ENCODE assay signal across 2 cellular contexts in the genomic region with DNA sequence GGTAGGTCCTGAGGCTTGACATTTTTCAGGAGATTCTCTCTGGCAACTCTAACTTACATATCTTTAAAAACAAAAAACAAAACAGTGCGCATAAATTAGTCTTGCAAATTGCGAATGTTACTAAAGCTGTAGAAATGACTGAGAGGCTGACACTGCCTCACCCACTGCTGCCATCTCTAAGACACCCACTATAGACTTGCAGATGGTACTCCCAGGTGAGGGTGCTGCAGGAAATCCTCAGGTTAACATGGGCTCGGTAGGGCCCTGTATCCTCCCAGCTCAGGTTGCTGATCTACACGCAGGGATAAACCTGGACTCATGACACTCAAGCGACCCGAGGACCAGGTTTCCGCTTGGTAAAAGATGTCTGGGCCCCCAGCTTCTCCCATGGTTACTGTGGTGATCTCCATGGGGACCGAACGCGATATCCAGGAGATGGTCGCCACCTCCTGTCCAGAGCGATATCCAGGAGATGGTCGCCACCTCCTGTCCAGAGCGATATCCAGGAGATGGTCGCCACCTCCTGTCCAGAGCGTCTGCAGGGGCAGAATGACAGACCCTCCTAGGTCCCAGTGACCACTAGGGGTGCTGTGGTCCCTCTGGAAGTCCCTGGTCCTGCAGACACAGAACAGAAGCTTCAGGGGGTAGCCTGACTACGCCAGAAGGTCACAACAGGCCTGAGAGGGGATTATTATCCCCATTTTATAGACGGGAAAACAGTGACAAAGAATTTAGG.
A peak's percentile ranks its signal among the peaks of the same experiment; 100 is the strongest.
TF ChIP-seq lines count a peak whose summit lies in the region.

No MANE protein-coding gene starts in this region.

TF ChIP-seq in HEK293, 187 proteins besides CTCF, POLR2A, EP300 and RAD21:
- TF ChIP-seq SALL2 (tag by site-specific recombination; IDR thresholded peaks at IDR 0.05; ENCODE audit: borderline replicate concordance) (no peak), ZNF302 (tag by site-specific recombination; IDR thresholded peaks at IDR 0.05; ENCODE audit: low read depth) (no peak), ZNF843 (tag by site-specific recombination; IDR thresholded peaks at IDR 0.05) (no peak), ZNF677 (tag by site-specific recombination; IDR thresholded peaks at IDR 0.05) (no peak), ZNF10 (tag by site-specific recombination; IDR thresholded peaks at IDR 0.05) (no peak), ZNF362 (tag by site-specific recombination; IDR thresholded peaks at IDR 0.05) (no peak), YY2 (tag by site-specific recombination; IDR thresholded peaks at IDR 0.05) (no peak), ZNF777 (tag by site-specific recombination; IDR thresholded peaks at IDR 0.05; ENCODE audit: borderline replicate concordance) (no peak), ZNF221 (tag by site-specific recombination; IDR thresholded peaks at IDR 0.05; ENCODE audit: borderline replicate concordance) (no peak)

TF ChIP-seq in HepG2, 621 proteins besides CTCF, POLR2A, EP300 and RAD21:
- TF ChIP-seq ZBTB7B (CRISPR knock-in tag; IDR thresholded peaks at IDR 0.05) (0 out of 2 replicates have a peak, but pooled peaks have one; percentile 23), KDM2A (CRISPR knock-in tag; IDR thresholded peaks at IDR 0.05; ENCODE audit: borderline replicate concordance, low read depth) (0 out of 2 replicates have a peak, but pooled peaks have one; percentile 37), STAG1 (CRISPR knock-in tag; IDR thresholded peaks at IDR 0.05) (peak; percentile 64), ZNF672 (CRISPR knock-in tag; IDR thresholded peaks at IDR 0.05) (no peak), XRCC5 (optimal IDR thresholded peaks at IDR 0.05; ENCODE audit: low read length) (peak; percentile 76), TRAFD1 (CRISPR knock-in tag; IDR thresholded peaks at IDR 0.05; ENCODE audit: borderline replicate concordance) (no peak), SSRP1 (CRISPR knock-in tag; IDR thresholded peaks at IDR 0.05) (no peak), MAF1 (CRISPR knock-in tag; IDR thresholded peaks at IDR 0.05; ENCODE audit: borderline replicate concordance) (no peak)
- TF ChIP-seq, protein P1, sequence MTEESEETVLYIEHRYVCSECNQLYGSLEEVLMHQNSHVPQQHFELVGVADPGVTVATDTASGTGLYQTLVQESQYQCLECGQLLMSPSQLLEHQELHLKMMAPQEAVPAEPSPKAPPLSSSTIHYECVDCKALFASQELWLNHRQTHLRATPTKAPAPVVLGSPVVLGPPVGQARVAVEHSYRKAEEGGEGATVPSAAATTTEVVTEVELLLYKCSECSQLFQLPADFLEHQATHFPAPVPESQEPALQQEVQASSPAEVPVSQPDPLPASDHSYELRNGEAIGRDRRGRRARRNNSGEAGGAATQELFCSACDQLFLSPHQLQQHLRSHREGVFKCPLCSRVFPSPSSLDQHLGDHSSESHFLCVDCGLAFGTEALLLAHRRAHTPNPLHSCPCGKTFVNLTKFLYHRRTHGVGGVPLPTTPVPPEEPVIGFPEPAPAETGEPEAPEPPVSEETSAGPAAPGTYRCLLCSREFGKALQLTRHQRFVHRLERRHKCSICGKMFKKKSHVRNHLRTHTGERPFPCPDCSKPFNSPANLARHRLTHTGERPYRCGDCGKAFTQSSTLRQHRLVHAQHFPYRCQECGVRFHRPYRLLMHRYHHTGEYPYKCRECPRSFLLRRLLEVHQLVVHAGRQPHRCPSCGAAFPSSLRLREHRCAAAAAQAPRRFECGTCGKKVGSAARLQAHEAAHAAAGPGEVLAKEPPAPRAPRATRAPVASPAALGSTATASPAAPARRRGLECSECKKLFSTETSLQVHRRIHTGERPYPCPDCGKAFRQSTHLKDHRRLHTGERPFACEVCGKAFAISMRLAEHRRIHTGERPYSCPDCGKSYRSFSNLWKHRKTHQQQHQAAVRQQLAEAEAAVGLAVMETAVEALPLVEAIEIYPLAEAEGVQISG (CRISPR knock-in tag; IDR thresholded peaks at IDR 0.05) = 0 out of 2 replicates have a peak, but pooled peaks have one; percentile 23
- TF ChIP-seq, protein P2, sequence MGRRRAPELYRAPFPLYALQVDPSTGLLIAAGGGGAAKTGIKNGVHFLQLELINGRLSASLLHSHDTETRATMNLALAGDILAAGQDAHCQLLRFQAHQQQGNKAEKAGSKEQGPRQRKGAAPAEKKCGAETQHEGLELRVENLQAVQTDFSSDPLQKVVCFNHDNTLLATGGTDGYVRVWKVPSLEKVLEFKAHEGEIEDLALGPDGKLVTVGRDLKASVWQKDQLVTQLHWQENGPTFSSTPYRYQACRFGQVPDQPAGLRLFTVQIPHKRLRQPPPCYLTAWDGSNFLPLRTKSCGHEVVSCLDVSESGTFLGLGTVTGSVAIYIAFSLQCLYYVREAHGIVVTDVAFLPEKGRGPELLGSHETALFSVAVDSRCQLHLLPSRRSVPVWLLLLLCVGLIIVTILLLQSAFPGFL (CRISPR knock-in tag; IDR thresholded peaks at IDR 0.05) = no peak
- TF ChIP-seq, protein P3, sequence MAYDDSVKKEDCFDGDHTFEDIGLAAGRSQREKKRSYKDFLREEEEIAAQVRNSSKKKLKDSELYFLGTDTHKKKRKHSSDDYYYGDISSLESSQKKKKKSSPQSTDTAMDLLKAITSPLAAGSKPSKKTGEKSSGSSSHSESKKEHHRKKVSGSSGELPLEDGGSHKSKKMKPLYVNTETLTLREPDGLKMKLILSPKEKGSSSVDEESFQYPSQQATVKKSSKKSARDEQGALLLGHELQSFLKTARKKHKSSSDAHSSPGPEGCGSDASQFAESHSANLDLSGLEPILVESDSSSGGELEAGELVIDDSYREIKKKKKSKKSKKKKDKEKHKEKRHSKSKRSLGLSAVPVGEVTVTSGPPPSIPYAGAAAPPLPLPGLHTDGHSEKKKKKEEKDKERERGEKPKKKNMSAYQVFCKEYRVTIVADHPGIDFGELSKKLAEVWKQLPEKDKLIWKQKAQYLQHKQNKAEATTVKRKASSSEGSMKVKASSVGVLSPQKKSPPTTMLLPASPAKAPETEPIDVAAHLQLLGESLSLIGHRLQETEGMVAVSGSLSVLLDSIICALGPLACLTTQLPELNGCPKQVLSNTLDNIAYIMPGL (CRISPR knock-in tag; IDR thresholded peaks at IDR 0.05; ENCODE audit: borderline replicate concordance in 1 of 2, low read depth in 1 of 2) = peak in 1 of 2 experiments; percentile 43; a peak in 1 of 4 replicates
- TF ChIP-seq, protein P4, sequence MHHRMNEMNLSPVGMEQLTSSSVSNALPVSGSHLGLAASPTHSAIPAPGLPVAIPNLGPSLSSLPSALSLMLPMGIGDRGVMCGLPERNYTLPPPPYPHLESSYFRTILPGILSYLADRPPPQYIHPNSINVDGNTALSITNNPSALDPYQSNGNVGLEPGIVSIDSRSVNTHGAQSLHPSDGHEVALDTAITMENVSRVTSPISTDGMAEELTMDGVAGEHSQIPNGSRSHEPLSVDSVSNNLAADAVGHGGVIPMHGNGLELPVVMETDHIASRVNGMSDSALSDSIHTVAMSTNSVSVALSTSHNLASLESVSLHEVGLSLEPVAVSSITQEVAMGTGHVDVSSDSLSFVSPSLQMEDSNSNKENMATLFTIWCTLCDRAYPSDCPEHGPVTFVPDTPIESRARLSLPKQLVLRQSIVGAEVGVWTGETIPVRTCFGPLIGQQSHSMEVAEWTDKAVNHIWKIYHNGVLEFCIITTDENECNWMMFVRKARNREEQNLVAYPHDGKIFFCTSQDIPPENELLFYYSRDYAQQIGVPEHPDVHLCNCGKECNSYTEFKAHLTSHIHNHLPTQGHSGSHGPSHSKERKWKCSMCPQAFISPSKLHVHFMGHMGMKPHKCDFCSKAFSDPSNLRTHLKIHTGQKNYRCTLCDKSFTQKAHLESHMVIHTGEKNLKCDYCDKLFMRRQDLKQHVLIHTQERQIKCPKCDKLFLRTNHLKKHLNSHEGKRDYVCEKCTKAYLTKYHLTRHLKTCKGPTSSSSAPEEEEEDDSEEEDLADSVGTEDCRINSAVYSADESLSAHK (CRISPR knock-in tag; IDR thresholded peaks at IDR 0.05; ENCODE audit: borderline replicate concordance) = no peak
